17 cellular contexts compared by ENCODE assay signal in genomic region chr15:56168394-56168793, GRCh38.
DNase-seq lines count a peak whose midpoint lies in the region; ATAC-seq and TF ChIP-seq lines count a peak whose summit lies in the region.
"Had no signal": no experiment of that assay in that cellular context is flagged by ENCODE, and none has a peak within 500 bp of the region (broad histone marks: within the 10 kb centered on the region; RNA-seq: fewer than 3 reads in every experiment).

No MANE protein-coding gene starts in this region.

- H3K36me3 ChIP-seq in breast epithelium (no peaks in the 10 kb centered on the region), PC-3 (ENCODE audit: low read depth, low read length) (0 out of 2 replicates have a peak, but pooled peaks cover 3% of the 10 kb centered on the region)

- TF ChIP-seq CTCF in MCF 10A (IDR thresholded peaks at IDR 0.05; ENCODE audit: unreplicated experiment) (no peak), breast epithelium (IDR thresholded peaks at IDR 0.05) (no peak), PC-3 (conservative IDR thresholded peaks at IDR 0.05; ENCODE audit: low read depth, low read length) (no peak), fibroblast of mammary gland (conservative IDR thresholded peaks at IDR 0.05; ENCODE audit: control insufficient read depth, insufficient read depth, low read depth, low read length) (no peak)

- H3K4me1 ChIP-seq in breast epithelium (no peaks in the 10 kb centered on the region), PC-3 (ENCODE audit: insufficient read depth, low read length) (peaks cover 14% of the 10 kb centered on the region)

- TF ChIP-seq POLR2A in breast epithelium (IDR thresholded peaks at IDR 0.05): no peak
- no peak for TF ChIP-seq POLR2A in erythroblast (IDR thresholded peaks at IDR 0.05; ENCODE audit: low read length)

- H2AFZ ChIP-seq in PC-3 (ENCODE audit: low read length): no peak overlapping the region

- BruUV-seq in MCF 10A (replicated peaks; lab: Mats Ljungman, UMichigan) (no TSS peak), PC-3 (replicated peaks; lab: Mats Ljungman, UMichigan) (no TSS peak)

- H3K9me3 ChIP-seq in breast epithelium (no peaks in the 10 kb centered on the region), PC-3 (ENCODE audit: low read length) (no peaks in the 10 kb centered on the region)
- H3K9me3 ChIP-seq: vagina had no signal

- H3K27ac Mint-ChIP-seq in MCF 10A (ENCODE audit: low read depth, unreplicated experiment): no peak overlapping the region
- H3K27ac Mint-ChIP-seq in stimulated activated naive CD8-positive, alpha-beta T cell treated with anti-CD3 and anti-CD28 coated beads, Interleukin-15, amount 100 ng/mL, for 72 hours: no peak overlapping the region
- no peak overlapping the region for H3K27ac Mint-ChIP-seq in activated CD4-positive, alpha-beta memory T cell treated with anti-CD3 and anti-CD28 coated beads, Interleukin-2, amount 10 ng/mL, durations not matched to agents 7 days and 5 days
- H3K27ac Mint-ChIP-seq: activated CD4-positive, alpha-beta T cell treated with anti-CD3 and anti-CD28 coated beads, Interleukin-2, amount 10 ng/mL, durations not matched to agents 7 days and 5 days; activated naive CD8-positive, alpha-beta T cell treated with anti-CD3 and anti-CD28 coated beads, Interleukin-2, amount 10 ng/mL, durations not matched to agents 7 days and 5 days had no signal

- intact Hi-C loops in MCF 10A (cut with micrococcal nuclease) (no loop called here), breast epithelium (cut with DNase I; ENCODE audit: low total_unique reads) (no loop called here), PC-3 (cut with micrococcal nuclease) (no loop called here)

- peaks cover 40% of the 10 kb centered on the region for H3K36me3 Mint-ChIP-seq in MCF 10A (ENCODE audit: insufficient read depth, unreplicated experiment)
- peaks cover 54% of the 10 kb centered on the region for H3K36me3 Mint-ChIP-seq in activated CD4-positive, alpha-beta memory T cell treated with anti-CD3 and anti-CD28 coated beads, Interleukin-2, amount 10 ng/mL, durations not matched to agents 7 days and 5 days (ENCODE audit: low read depth)

- no peaks in the 10 kb centered on the region for H3F3A ChIP-seq in PC-3 (ENCODE audit: low read length, unreplicated experiment)

- no peak overlapping the region for H3K4me3 Mint-ChIP-seq in MCF 10A (ENCODE audit: unreplicated experiment)
- no peak overlapping the region for H3K4me3 Mint-ChIP-seq in stimulated activated naive CD8-positive, alpha-beta T cell treated with anti-CD3 and anti-CD28 coated beads, Interleukin-15, amount 100 ng/mL, for 72 hours
- no peak overlapping the region for H3K4me3 Mint-ChIP-seq in activated CD4-positive, alpha-beta memory T cell treated with anti-CD3 and anti-CD28 coated beads, Interleukin-2, amount 10 ng/mL, durations not matched to agents 7 days and 5 days
- H3K4me3 Mint-ChIP-seq: activated CD4-positive, alpha-beta T cell treated with anti-CD3 and anti-CD28 coated beads, Interleukin-2, amount 10 ng/mL, durations not matched to agents 7 days and 5 days; activated naive CD8-positive, alpha-beta T cell treated with anti-CD3 and anti-CD28 coated beads, Interleukin-2, amount 10 ng/mL, durations not matched to agents 7 days and 5 days; activated T-cell treated with anti-CD3 and anti-CD28 coated beads, Interleukin-2, amount 50 U/mL, for 4 hours; neural crest cell had no signal

- H3K4me2 ChIP-seq in PC-3 (ENCODE audit: low read length): no peak overlapping the region

- H3K4me3 ChIP-seq in breast epithelium: no peak overlapping the region
- H3K4me3 ChIP-seq in PC-3 (ENCODE audit: low read length): no peak overlapping the region
- no peak overlapping the region for H3K4me3 ChIP-seq in fibroblast of mammary gland (ENCODE audit: control insufficient read depth, low read depth, low read length)
- H3K4me3 ChIP-seq: vagina had no signal

- CTCF ChIA-PET in MCF 10A (lab: Yijun Ruan, JAX): no interaction called here
- CTCF ChIA-PET in PC-3 (lab: Charles Lee): no interaction called here
- CTCF ChIA-PET in activated CD4-positive, alpha-beta memory T cell treated with anti-CD3 and anti-CD28 coated beads, Interleukin-2, amount 10 ng/mL, durations not matched to agents 7 days and 5 days (lab: Charles Lee): no interaction called here

- H3K27me3 Mint-ChIP-seq in MCF 10A (ENCODE audit: insufficient read depth, unreplicated experiment): no peaks in the 10 kb centered on the region
- no peaks in the 10 kb centered on the region for H3K27me3 Mint-ChIP-seq in stimulated activated naive CD8-positive, alpha-beta T cell treated with anti-CD3 and anti-CD28 coated beads, Interleukin-15, amount 100 ng/mL, for 72 hours
- H3K27me3 Mint-ChIP-seq in activated CD4-positive, alpha-beta memory T cell treated with anti-CD3 and anti-CD28 coated beads, Interleukin-2, amount 10 ng/mL, durations not matched to agents 7 days and 5 days: no peaks in the 10 kb centered on the region
- H3K27me3 Mint-ChIP-seq: activated CD4-positive, alpha-beta T cell treated with anti-CD3 and anti-CD28 coated beads, Interleukin-2, amount 10 ng/mL, durations not matched to agents 7 days and 5 days; activated naive CD8-positive, alpha-beta T cell treated with anti-CD3 and anti-CD28 coated beads, Interleukin-2, amount 10 ng/mL, durations not matched to agents 7 days and 5 days had no signal

- H3K27ac ChIP-seq in breast epithelium: no peak overlapping the region
- no peak overlapping the region for H3K27ac ChIP-seq in PC-3 (ENCODE audit: low read length)
- H3K27ac ChIP-seq: vagina had no signal

- ATAC-seq in PC-3 (peak; percentile 66), HG03460 (IDR thresholded peaks at IDR 0.05; ENCODE audit: unreplicated experiment) (no peak)
- peak; percentile 88 for ATAC-seq in stimulated activated naive CD8-positive, alpha-beta T cell treated with anti-CD3 and anti-CD28 coated beads, Interleukin-15, amount 100 ng/mL, for 72 hours

- no peaks in the 10 kb centered on the region for H3K9me2 ChIP-seq in PC-3 (replicated peaks; ENCODE audit: low read length)

- no peak overlapping the region for H3K9ac ChIP-seq in PC-3 (ENCODE audit: low read length)

- H3K4me1 Mint-ChIP-seq in MCF 10A (ENCODE audit: insufficient read depth, unreplicated experiment): peaks cover 11% of the 10 kb centered on the region
- H3K4me1 Mint-ChIP-seq in stimulated activated naive CD8-positive, alpha-beta T cell treated with anti-CD3 and anti-CD28 coated beads, Interleukin-15, amount 100 ng/mL, for 72 hours: peaks cover 33% of the 10 kb centered on the region
- peaks cover 39% of the 10 kb centered on the region for H3K4me1 Mint-ChIP-seq in activated CD4-positive, alpha-beta memory T cell treated with anti-CD3 and anti-CD28 coated beads, Interleukin-2, amount 10 ng/mL, durations not matched to agents 7 days and 5 days

- H4K20me1 ChIP-seq in PC-3 (ENCODE audit: low read length): no peaks in the 10 kb centered on the region

- peaks cover 15% of the 10 kb centered on the region for H3K9me3 Mint-ChIP-seq in MCF 10A (ENCODE audit: unreplicated experiment)
- H3K9me3 Mint-ChIP-seq in stimulated activated naive CD8-positive, alpha-beta T cell treated with anti-CD3 and anti-CD28 coated beads, Interleukin-15, amount 100 ng/mL, for 72 hours: peaks cover 11 to 18% of the 10 kb centered on the region in 2 donors
- H3K9me3 Mint-ChIP-seq in activated CD4-positive, alpha-beta memory T cell treated with anti-CD3 and anti-CD28 coated beads, Interleukin-2, amount 10 ng/mL, durations not matched to agents 7 days and 5 days: peaks cover 14% of the 10 kb centered on the region

- DNase-seq in MCF 10A (ENCODE audit: unreplicated experiment): peak; percentile 20
- DNase-seq in breast epithelium (ENCODE audit: low spot score in 2 of 2): no peak
- DNase-seq in PC-3: peak; percentile 44
- DNase-seq in fibroblast of mammary gland (ENCODE audit: low read depth): peak; percentile 49
- no peak for DNase-seq in stimulated activated naive CD8-positive, alpha-beta T cell treated with anti-CD3 and anti-CD28 coated beads, Interleukin-15, amount 100 ng/mL, for 72 hours
- no peak for DNase-seq in activated CD4-positive, alpha-beta memory T cell treated with anti-CD3 and anti-CD28 coated beads, Interleukin-2, amount 10 ng/mL, durations not matched to agents 7 days and 5 days
- no peak for DNase-seq in erythroblast (lab: John Stamatoyannopoulos, UW)
- DNase-seq: ACHN; activated CD4-positive, alpha-beta T cell treated with anti-CD3 and anti-CD28 coated beads, Interleukin-2, amount 10 ng/mL, durations not matched to agents 7 days and 5 days; activated naive CD8-positive, alpha-beta T cell treated with anti-CD3 and anti-CD28 coated beads, Interleukin-2, amount 10 ng/mL, durations not matched to agents 7 days and 5 days; activated T-cell treated with anti-CD3 and anti-CD28 coated beads, Interleukin-2, amount 50 U/mL, for 4 hours; mesendoderm; NCI-H1930; NCI-H510A had no signal

- POLR2A ChIA-PET in MCF 10A (lab: Yijun Ruan, JAX): interaction anchor here (0.5 to 1.4 kb wide), 3 partner anchors 13 to 81 kb away, joined by 3 to 4 read pairs (median 3); no protein-coding TSS in a partner anchor
- POLR2A ChIA-PET in PC-3 (lab: Charles Lee; ENCODE audit: unreplicated experiment): no interaction called here
- POLR2A ChIA-PET in activated CD4-positive, alpha-beta memory T cell treated with anti-CD3 and anti-CD28 coated beads, Interleukin-2, amount 10 ng/mL, durations not matched to agents 7 days and 5 days (lab: Charles Lee): interaction anchor here (1.8 kb wide), 1 partner anchor 77 kb away, joined by 6 read pairs; no protein-coding TSS in a partner anchor

- no peaks in the 10 kb centered on the region for H3K79me2 ChIP-seq in PC-3 (ENCODE audit: low read length)

- H3K27me3 ChIP-seq in breast epithelium (no peaks in the 10 kb centered on the region), PC-3 (ENCODE audit: low read length) (no peaks in the 10 kb centered on the region)
- H3K27me3 ChIP-seq: vagina had no signal

Comparison
In these comparisons a context has a peak if more than half of its experiments do, and no peak if none do; other contexts are left out.
1. DNase-seq: peak in MCF 10A (single experiment), PC-3 (single experiment) and fibroblast of mammary gland (single experiment); none in breast epithelium (0 of 2), stimulated activated naive CD8-positive, alpha-beta T cell treated with anti-CD3 and anti-CD28 coated beads, Interleukin-15, amount 100 ng/mL, for 72 hours (0 of 2), activated CD4-positive, alpha-beta memory T cell treated with anti-CD3 and anti-CD28 coated beads, Interleukin-2, amount 10 ng/mL, durations not matched to agents 7 days and 5 days (single experiment) and erythroblast (0 of 2).